In the genomic region with DNA sequence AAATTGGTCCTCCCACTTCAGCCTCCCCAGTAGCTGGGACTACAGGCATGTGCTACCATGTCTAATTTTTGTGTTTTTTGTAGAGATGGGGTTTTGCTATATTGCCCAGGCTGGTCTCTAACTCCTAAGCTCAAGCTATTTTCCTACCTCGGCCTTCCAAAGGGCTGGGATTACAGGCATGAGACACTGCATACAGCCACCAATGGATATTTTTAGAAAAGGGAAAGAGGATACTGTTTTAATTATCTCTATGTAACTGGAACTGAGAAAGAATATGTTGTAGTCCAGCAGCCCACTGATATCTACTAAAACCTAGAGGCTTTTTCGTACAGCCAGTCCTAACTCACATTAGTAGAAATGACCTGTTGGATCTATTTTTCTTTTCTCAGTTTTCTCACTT, we compare ENCODE assay signal across 7 cellular contexts. TPM values are rescaled to one million over a fixed set of nuclear protein-coding genes. Genes with fewer than 3 reads are reported as not detected.
"Had no signal": no experiment of that assay in that cellular context is flagged by ENCODE, and none has a peak within 500 bp of the region (broad histone marks: within the 10 kb centered on the region; RNA-seq: fewer than 3 reads in every experiment).

No MANE protein-coding gene starts in this region.

- ATAC-seq: K562 had no signal

- H3K9me3 Mint-ChIP-seq: H9 had no signal

- H3K4me3 Mint-ChIP-seq: H9 had no signal

- H3K4me1 Mint-ChIP-seq: H9 had no signal

- H3K4me3 ChIP-seq: K562 had no signal

- DNase-seq: GOT3, H9, HCEC 1CT, IMR-90 had no signal

- H3K27ac Mint-ChIP-seq: H9 had no signal

RNA-seq across cellular contexts. Expression of gene TMPRSS12, which starts 6.2 kb away (rescaled TPM):
- total RNA-seq: H4, H9, HT-29, IMR-90, K562 had no signal
- polyA plus RNA-seq: IMR-90 had no signal
